ENCODE assay signal across 1 cellular context in the genomic region with DNA sequence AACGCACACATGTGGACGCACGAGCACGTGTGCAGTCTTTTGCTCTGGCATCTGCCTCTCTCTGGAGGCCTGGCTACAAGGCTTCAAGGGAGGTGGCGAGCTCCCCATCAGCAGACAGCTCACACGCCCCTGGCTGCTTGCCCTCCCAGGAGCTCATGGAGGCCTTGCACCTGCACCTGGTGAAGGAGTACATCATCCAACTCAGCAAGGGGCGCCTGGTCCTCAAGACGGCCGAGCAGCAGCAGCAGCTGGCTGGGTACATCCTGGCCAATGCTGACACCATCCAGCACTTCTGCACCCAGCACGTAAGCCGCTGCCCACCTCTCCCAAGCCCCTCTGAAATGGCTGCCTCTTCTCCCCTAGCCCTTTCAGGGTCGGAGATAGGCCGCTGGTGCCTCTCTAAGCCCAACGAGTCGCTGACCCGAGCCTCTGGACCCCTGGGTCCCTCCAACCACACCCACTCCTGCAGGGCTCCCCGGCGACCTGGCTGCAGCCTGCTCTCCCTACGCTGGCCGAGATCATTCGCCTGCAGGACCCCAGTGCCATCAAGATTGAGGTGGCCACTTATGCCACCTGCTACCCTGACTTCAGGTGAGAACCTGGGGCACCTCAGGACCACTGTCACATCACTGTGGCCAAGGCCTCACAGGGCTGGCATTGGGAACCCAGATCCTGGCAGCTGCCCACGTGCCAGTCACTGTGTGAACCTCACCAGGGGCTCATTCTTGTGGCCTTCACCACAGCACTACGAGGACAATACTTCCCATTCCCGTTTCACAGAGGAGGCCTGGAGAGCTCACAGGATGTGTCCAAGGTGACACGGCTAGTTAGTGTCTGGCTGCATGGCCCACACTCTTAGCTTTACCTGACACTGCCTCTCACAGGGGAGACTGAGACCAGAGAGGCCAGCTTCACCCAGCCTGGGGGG.
TF ChIP-seq lines count a peak whose summit lies in the region.

No MANE protein-coding gene starts in this region.

TF ChIP-seq in IMR-90, 13 proteins besides CTCF, POLR2A, EP300 and RAD21:
- TF ChIP-seq MXI1 (IDR thresholded peaks at IDR 0.05; ENCODE audit: borderline replicate concordance, low read depth, low read length) (no peak), RFX5 (IDR thresholded peaks at IDR 0.05; ENCODE audit: low read depth, low read length) (no peak), CHD1 (IDR thresholded peaks at IDR 0.05; ENCODE audit: low read depth, low read length) (no peak), FOS (IDR thresholded peaks at IDR 0.05; ENCODE audit: low read depth, low read length) (no peak), SMC3 (IDR thresholded peaks at IDR 0.05; ENCODE audit: low read depth, low read length) (no peak), BHLHE40 (IDR thresholded peaks at IDR 0.05; ENCODE audit: low read depth, low read length) (no peak), CEBPB (IDR thresholded peaks at IDR 0.05; ENCODE audit: low read depth, low read length) (no peak), NFE2L2 (IDR thresholded peaks at IDR 0.05; ENCODE audit: low read depth, low read length) (no peak), RCOR1 (IDR thresholded peaks at IDR 0.05; ENCODE audit: insufficient replicate concordance, low read length) (no peak), MAFK (IDR thresholded peaks at IDR 0.05; ENCODE audit: low read depth, low read length) (no peak), MAZ (IDR thresholded peaks at IDR 0.05; ENCODE audit: borderline replicate concordance, low read depth, low read length) (no peak)
- TF ChIP-seq, protein P1, sequence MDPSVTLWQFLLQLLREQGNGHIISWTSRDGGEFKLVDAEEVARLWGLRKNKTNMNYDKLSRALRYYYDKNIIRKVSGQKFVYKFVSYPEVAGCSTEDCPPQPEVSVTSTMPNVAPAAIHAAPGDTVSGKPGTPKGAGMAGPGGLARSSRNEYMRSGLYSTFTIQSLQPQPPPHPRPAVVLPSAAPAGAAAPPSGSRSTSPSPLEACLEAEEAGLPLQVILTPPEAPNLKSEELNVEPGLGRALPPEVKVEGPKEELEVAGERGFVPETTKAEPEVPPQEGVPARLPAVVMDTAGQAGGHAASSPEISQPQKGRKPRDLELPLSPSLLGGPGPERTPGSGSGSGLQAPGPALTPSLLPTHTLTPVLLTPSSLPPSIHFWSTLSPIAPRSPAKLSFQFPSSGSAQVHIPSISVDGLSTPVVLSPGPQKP (IDR thresholded peaks at IDR 0.05; ENCODE audit: borderline replicate concordance, low read depth, low read length) = no peak
- TF ChIP-seq, protein P2, sequence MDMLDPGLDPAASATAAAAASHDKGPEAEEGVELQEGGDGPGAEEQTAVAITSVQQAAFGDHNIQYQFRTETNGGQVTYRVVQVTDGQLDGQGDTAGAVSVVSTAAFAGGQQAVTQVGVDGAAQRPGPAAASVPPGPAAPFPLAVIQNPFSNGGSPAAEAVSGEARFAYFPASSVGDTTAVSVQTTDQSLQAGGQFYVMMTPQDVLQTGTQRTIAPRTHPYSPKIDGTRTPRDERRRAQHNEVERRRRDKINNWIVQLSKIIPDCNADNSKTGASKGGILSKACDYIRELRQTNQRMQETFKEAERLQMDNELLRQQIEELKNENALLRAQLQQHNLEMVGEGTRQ (IDR thresholded peaks at IDR 0.05; ENCODE audit: low read depth, low read length) = no peak
